Comparison of ENCODE assay signal across 35 cellular contexts in genomic region chr20:16619953-16620352, GRCh38.
"Had no signal": no experiment of that assay in that cellular context is flagged by ENCODE, and none has a peak within 500 bp of the region (broad histone marks: within the 10 kb centered on the region; RNA-seq: fewer than 3 reads in every experiment).

No MANE protein-coding gene starts in this region.

- H3K27ac ChIP-seq: adrenal gland, body of pancreas, brain microvascular endothelial cell, breast epithelium, VCaP had no signal

- H3K27me3 Mint-ChIP-seq: activated CD4-positive, alpha-beta memory T cell treated with anti-CD3 and anti-CD28 coated beads for 36 hours; activated CD4-positive, alpha-beta T cell treated with anti-CD3 and anti-CD28 coated beads, Interleukin-2, amount 10 ng/mL, durations not matched to agents 24 days and 14 days; activated CD8-positive, alpha-beta T cell treated with anti-CD3 and anti-CD28 coated beads for 36 hours; activated naive CD8-positive, alpha-beta T cell treated with anti-CD3 and anti-CD28 coated beads for 36 hours; activated T-helper 17 cell treated with anti-CD3 and anti-CD28 coated beads, Interleukin-2, amount 50 U/mL, for 72 hours had no signal

- H3K27ac Mint-ChIP-seq: activated B cell treated with CpG ODN at 0.5 μM for 24 hours; activated CD4-positive, alpha-beta memory T cell treated with anti-CD3 and anti-CD28 coated beads for 36 hours; activated CD4-positive, alpha-beta T cell treated with anti-CD3 and anti-CD28 coated beads, Interleukin-2, amount 10 ng/mL, durations not matched to agents 24 days and 14 days; activated CD8-positive, alpha-beta T cell treated with anti-CD3 and anti-CD28 coated beads for 36 hours; activated naive CD4-positive, alpha-beta T cell treated with anti-CD3 and anti-CD28 coated beads for 36 hours; activated naive CD8-positive, alpha-beta T cell treated with anti-CD3 and anti-CD28 coated beads for 36 hours; activated T-cell treated with anti-CD3 and anti-CD28 coated beads, Interleukin-2, amount 50 U/mL, for 72 hours; activated T-helper 1 cell treated with anti-CD3 and anti-CD28 coated beads, Interleukin-12 subunit alpha, Interleukin-12 subunit beta, Interleukin-2, Interleukin-4 antibody, amounts not matched to agents 30 ng/mL and 10 ng/mL and 1 ng/mL, durations not matched to agents 14 hours and 24 hours and 36 hours; activated T-helper 17 cell treated with anti-CD3 and anti-CD28 coated beads, Interleukin-2, amount 50 U/mL, for 72 hours; T-helper 1 cell treated with Interleukin-12 subunit alpha and Interleukin-12 subunit beta and Interleukin-4 antibody, amounts not matched to agents 30 μg/mL and 1 μg/mL, for 36 hours; T-helper 2 cell treated with Interferon-gamma antibody and Interleukin-4, amounts not matched to agents 5 μg/mL and 100 μg/mL, for 36 hours had no signal

- H3K9me3 Mint-ChIP-seq: T-helper 2 cell treated with Interferon-gamma antibody and Interleukin-4, amounts not matched to agents 5 μg/mL and 100 μg/mL, for 36 hours had no signal

- H3K4me3 ChIP-seq: adrenal gland, body of pancreas, breast epithelium had no signal

- H3K36me3 Mint-ChIP-seq: activated naive CD8-positive, alpha-beta T cell treated with anti-CD3 and anti-CD28 coated beads for 36 hours had no signal

- DNase-seq: activated B cell treated with CpG ODN at 0.5 μM for 24 hours; activated CD4-positive, alpha-beta memory T cell treated with anti-CD3 and anti-CD28 coated beads for 36 hours; activated CD4-positive, alpha-beta T cell treated with anti-CD3 and anti-CD28 coated beads for 4 hours; activated CD4-positive, alpha-beta T cell treated with anti-CD3 and anti-CD28 coated beads, Interleukin-2, amount 10 ng/mL, durations not matched to agents 24 days and 14 days; activated CD4-positive, alpha-beta T cell treated with anti-CD3 and anti-CD28 coated beads, Interleukin-2, amount 50 U/mL, for 1 hour; activated CD4-positive, alpha-beta T cell treated with anti-CD3 and anti-CD28 coated beads, Interleukin-2, amount 50 U/mL, for 4 hours; activated CD4-positive, CD25-positive, alpha-beta regulatory T cell treated with anti-CD3 and anti-CD28 coated beads, Interleukin-2, amount 50 U/mL, for 72 hours; activated CD8-positive, alpha-beta memory T cell treated with anti-CD3 and anti-CD28 coated beads, Interleukin-2, amount 50 U/mL, for 4 hours; activated CD8-positive, alpha-beta T cell treated with anti-CD3 and anti-CD28 coated beads for 36 hours; activated effector memory CD4-positive, alpha-beta T cell treated with anti-CD3 and anti-CD28 coated beads, Interleukin-2, amount 50 U/mL, for 16 hours; activated gamma-delta T cell treated with Interleukin-2 at 50 U/mL for 16 hours; activated naive CD4-positive, alpha-beta T cell; activated naive CD4-positive, alpha-beta T cell treated with anti-CD3 and anti-CD28 coated beads for 36 hours; activated naive CD4-positive, alpha-beta T cell treated with anti-CD3 and anti-CD28 coated beads, Interleukin-2, amount 50 U/mL, for 16 hours; activated naive CD8-positive, alpha-beta T cell treated with anti-CD3 and anti-CD28 coated beads for 36 hours; activated T-cell treated with anti-CD3 and anti-CD28 coated beads for 4 hours; activated T-cell treated with anti-CD3 and anti-CD28 coated beads, Interleukin-2, amount 50 U/mL, for 1 hour; activated T-cell treated with anti-CD3 and anti-CD28 coated beads, Interleukin-2, amount 50 U/mL, for 4 hours; activated T-cell treated with anti-CD3 and anti-CD28 coated beads, Interleukin-2, amount 50 U/mL, for 72 hours; adrenal gland; amniotic stem cell; aorta; body of pancreas; brain microvascular endothelial cell; central memory CD4-positive, alpha-beta T cell; T-helper 1 cell; T-helper 2 cell; T-helper 9 cell had no signal

- H3K27me3 ChIP-seq: adrenal gland, body of pancreas, brain microvascular endothelial cell, breast epithelium had no signal

- H3K4me3 Mint-ChIP-seq: activated B cell treated with CpG ODN at 0.5 μM for 24 hours; activated CD4-positive, alpha-beta memory T cell treated with anti-CD3 and anti-CD28 coated beads for 36 hours; activated CD4-positive, alpha-beta T cell treated with anti-CD3 and anti-CD28 coated beads, Interleukin-2, amount 10 ng/mL, durations not matched to agents 24 days and 14 days; activated CD8-positive, alpha-beta T cell treated with anti-CD3 and anti-CD28 coated beads for 36 hours; activated naive CD4-positive, alpha-beta T cell treated with anti-CD3 and anti-CD28 coated beads for 36 hours; activated naive CD8-positive, alpha-beta T cell treated with anti-CD3 and anti-CD28 coated beads for 36 hours; activated T-cell treated with anti-CD3 and anti-CD28 coated beads, Interleukin-2, amount 50 U/mL, for 4 hours; activated T-cell treated with anti-CD3 and anti-CD28 coated beads, Interleukin-2, amount 50 U/mL, for 72 hours; activated T-helper 1 cell treated with anti-CD3 and anti-CD28 coated beads, Interleukin-12 subunit alpha, Interleukin-12 subunit beta, Interleukin-2, Interleukin-4 antibody, amounts not matched to agents 30 ng/mL and 10 ng/mL and 1 ng/mL, durations not matched to agents 14 hours and 24 hours and 36 hours; activated T-helper 17 cell treated with anti-CD3 and anti-CD28 coated beads, Interleukin-2, amount 50 U/mL, for 72 hours; T-helper 1 cell treated with Interleukin-12 subunit alpha and Interleukin-12 subunit beta and Interleukin-4 antibody, amounts not matched to agents 30 μg/mL and 1 μg/mL, for 36 hours; T-helper 2 cell treated with Interferon-gamma antibody and Interleukin-4, amounts not matched to agents 5 μg/mL and 100 μg/mL, for 36 hours had no signal

- H3K36me3 ChIP-seq: adrenal gland, brain microvascular endothelial cell, breast epithelium had no signal

- ATAC-seq: activated CD8-positive, alpha-beta T cell treated with anti-CD3 and anti-CD28 coated beads for 36 hours; activated naive CD4-positive, alpha-beta T cell treated with anti-CD3 and anti-CD28 coated beads, Interleukin-2, amount 50 U/mL, for 72 hours; activated T-cell treated with anti-CD3 and anti-CD28 coated beads, Interleukin-2, amount 50 U/mL, for 4 hours; activated T-cell treated with anti-CD3 and anti-CD28 coated beads, Interleukin-2, amount 50 U/mL, for 72 hours; activated T-helper 17 cell treated with anti-CD3 and anti-CD28 coated beads, Interleukin-2, amount 50 U/mL, for 72 hours; body of pancreas had no signal

- H3K4me1 Mint-ChIP-seq: activated B cell treated with CpG ODN at 0.5 μM for 24 hours; activated CD4-positive, alpha-beta T cell treated with anti-CD3 and anti-CD28 coated beads, Interleukin-2, amount 10 ng/mL, durations not matched to agents 24 days and 14 days; activated naive CD8-positive, alpha-beta T cell treated with anti-CD3 and anti-CD28 coated beads for 36 hours; activated T-helper 17 cell treated with anti-CD3 and anti-CD28 coated beads, Interleukin-2, amount 50 U/mL, for 72 hours had no signal

- H3K9me3 ChIP-seq: adrenal gland, body of pancreas, breast epithelium had no signal

- H3K4me1 ChIP-seq: adrenal gland, body of pancreas, breast epithelium had no signal
